In genomic region chr11:114169321-114169749, GRCh38 we compare ENCODE assay signal across 10 cellular contexts.
DNase-seq lines count a peak whose midpoint lies in the region; ATAC-seq and TF ChIP-seq lines count a peak whose summit lies in the region.
"Had no signal": no experiment of that assay in that cellular context is flagged by ENCODE, and none has a peak within 500 bp of the region (broad histone marks: within the 10 kb centered on the region; RNA-seq: fewer than 3 reads in every experiment).

No MANE protein-coding gene starts in this region.

- no peak for TF ChIP-seq CTCF in 22Rv1 (IDR thresholded peaks at IDR 0.05)
- TF ChIP-seq CTCF in dorsolateral prefrontal cortex (IDR thresholded peaks at IDR 0.05 in 54 of 56, conservative IDR thresholded peaks at IDR 0.05 in 2 of 56; ENCODE audit: low read depth in 1 of 56, partially characterized antibody in 56 of 56) = no peak
- no peak for TF ChIP-seq CTCF in ovary (IDR thresholded peaks at IDR 0.05)

- no peaks in the 10 kb centered on the region for H3K27me3 Mint-ChIP-seq in stimulated activated naive CD8-positive, alpha-beta T cell treated with anti-CD3 and anti-CD28 coated beads, Interleukin-15, amount 100 ng/mL, for 72 hours

- TF ChIP-seq EP300 in ovary (IDR thresholded peaks at IDR 0.05) = no peak

- H3K9ac ChIP-seq in GM23248 = no peak overlapping the region

- in situ Hi-C loops in GM23248 (cut with MboI) = no loop called here

- H3K4me3 ChIP-seq in GM23248 = no peak overlapping the region
- H3K4me3 ChIP-seq in dorsolateral prefrontal cortex = no peak overlapping the region
- H3K4me3 ChIP-seq in ovary = no peak overlapping the region
- H3K4me3 ChIP-seq: skin epidermis had no signal

- no peak overlapping the region for H3K27ac Mint-ChIP-seq in stimulated activated naive CD8-positive, alpha-beta T cell treated with anti-CD3 and anti-CD28 coated beads, Interleukin-15, amount 100 ng/mL, for 72 hours

- peaks cover 98% of the 10 kb centered on the region for H3K4me1 Mint-ChIP-seq in stimulated activated naive CD8-positive, alpha-beta T cell treated with anti-CD3 and anti-CD28 coated beads, Interleukin-15, amount 100 ng/mL, for 72 hours

- H4K20me1 ChIP-seq in GM23248 (ENCODE audit: insufficient read depth) = 0 out of 2 replicates have a peak, but pooled peaks cover 7% of the 10 kb centered on the region

- H3K9me3 Mint-ChIP-seq in stimulated activated naive CD8-positive, alpha-beta T cell treated with anti-CD3 and anti-CD28 coated beads, Interleukin-15, amount 100 ng/mL, for 72 hours = no peaks in the 10 kb centered on the region

- WGBS in GM23248 (ENCODE audit: low coverage in 1 of 2, low lambda C conversion rate in 2 of 2, missing lambda C conversion rate in 2 of 2), 2 experiments = 0 to 2% methylated on average over 9 of the region's 9 CpGs
- WGBS in ovary, 3 donors = 77 to 83% (median 78%) methylated on average over 9 of the region's 9 CpGs

- peaks cover 27% of the 10 kb centered on the region for H3K27me3 ChIP-seq in GM23248 (replicated peaks; ENCODE audit: insufficient read depth)
- no peaks in the 10 kb centered on the region for H3K27me3 ChIP-seq in dorsolateral prefrontal cortex
- no peaks in the 10 kb centered on the region for H3K27me3 ChIP-seq in ovary

- no peaks in the 10 kb centered on the region for H3K9me2 ChIP-seq in GM23248 (ENCODE audit: insufficient read depth)

- intact Hi-C loops in dorsolateral prefrontal cortex (cut with DNase I) = no loop called here
- intact Hi-C loops in ovary (cut with DNase I) = no loop called here

- peaks cover 16% of the 10 kb centered on the region; the same call in 1 of the 2 replicates for H3F3A ChIP-seq in GM23248 (ENCODE audit: insufficient read depth)

- H3K9me3 ChIP-seq in GM23248 (ENCODE audit: low read depth) (no peaks in the 10 kb centered on the region), ovary (no peaks in the 10 kb centered on the region)

- TF ChIP-seq POLR2A in ovary (IDR thresholded peaks at IDR 0.05) = no peak

- H2AFZ ChIP-seq in GM23248 = no peak overlapping the region

- H3K4me1 ChIP-seq in GM23248 (ENCODE audit: insufficient read depth) (peaks cover 21% of the 10 kb centered on the region), ovary (ENCODE audit: insufficient read depth) (peaks cover 74% of the 10 kb centered on the region)

- H3K36me3 ChIP-seq in GM23248 (ENCODE audit: low read depth) (no peaks in the 10 kb centered on the region), ovary (no peaks in the 10 kb centered on the region)

- no peaks in the 10 kb centered on the region for H3K79me2 ChIP-seq in GM23248 (ENCODE audit: insufficient read depth)

- H3K27ac ChIP-seq in 22Rv1 (peak overlapping the region; percentile 98), GM23248 (no peak overlapping the region), dorsolateral prefrontal cortex (peak overlapping the region; percentile 92 to 100 (median 100)), ovary (peak overlapping the region; percentile 65 to 89)

- ATAC-seq in stimulated activated naive CD8-positive, alpha-beta T cell treated with anti-CD3 and anti-CD28 coated beads, Interleukin-15, amount 100 ng/mL, for 72 hours = no peak
- no peak for ATAC-seq in HG03565 (IDR thresholded peaks at IDR 0.05; ENCODE audit: unreplicated experiment)

- peak; percentile 94 for DNase-seq in GM23248
- no peak for DNase-seq in dorsolateral prefrontal cortex
- no peak for DNase-seq in ovary
- no peak for DNase-seq in stimulated activated naive CD8-positive, alpha-beta T cell treated with anti-CD3 and anti-CD28 coated beads, Interleukin-15, amount 100 ng/mL, for 72 hours
- no peak for DNase-seq in NCI-H2107 treated with DMSO at 0.1 percent for 48 hours (lab: John Stamatoyannopoulos, UW; ENCODE audit: unreplicated experiment)
- DNase-seq in activated effector memory CD4-positive, alpha-beta T cell treated with anti-CD3 and anti-CD28 coated beads, Interleukin-2, amount 50 U/mL, for 16 hours = no peak
- DNase-seq: KG1 had no signal

- no peak overlapping the region for H3K4me3 Mint-ChIP-seq in stimulated activated naive CD8-positive, alpha-beta T cell treated with anti-CD3 and anti-CD28 coated beads, Interleukin-15, amount 100 ng/mL, for 72 hours

- H3K4me2 ChIP-seq in GM23248 (ENCODE audit: unreplicated experiment) = peak overlapping the region; percentile 38
